ENCODE assay signal across 27 cellular contexts in the genomic region with DNA sequence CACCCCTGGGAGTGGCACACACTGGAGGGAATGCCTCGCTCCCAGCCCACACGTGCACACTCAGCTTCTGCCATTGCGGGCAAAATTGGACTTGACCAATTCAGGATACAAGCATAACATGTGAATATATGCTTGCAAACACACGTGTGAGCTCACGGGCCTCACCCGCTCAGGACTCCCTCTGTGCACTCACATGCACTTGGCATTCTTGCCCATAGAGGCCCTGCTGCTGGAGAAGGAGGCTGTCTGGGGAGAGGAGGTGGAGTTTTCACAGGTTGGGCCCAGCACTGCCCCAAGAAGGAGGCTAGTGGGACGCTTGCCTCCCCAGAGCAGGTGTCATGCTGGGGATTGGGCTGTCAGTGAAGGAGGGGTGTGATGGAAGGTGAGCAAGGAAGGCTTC. TPM values are rescaled to one million over a fixed set of nuclear protein-coding genes. Genes with fewer than 3 reads are reported as not detected.
DNase-seq lines count a peak whose midpoint lies in the region; ATAC-seq, FAIRE-seq and TF ChIP-seq lines count a peak whose summit lies in the region.
"Had no signal": no experiment of that assay in that cellular context is flagged by ENCODE, and none has a peak within 500 bp of the region (broad histone marks: within the 10 kb centered on the region; RNA-seq: fewer than 3 reads in every experiment).

No MANE protein-coding gene starts in this region.

- peak; percentile 17 for DNase-seq in Right ventricle myocardium superior
- DNase-seq in cardiac septum (ENCODE audit: low spot score): no peak
- no peak for DNase-seq in smooth muscle cell (lab: John Stamatoyannopoulos, UW; ENCODE audit: unreplicated experiment)
- no peak for DNase-seq in NCI-H2196 (lab: John Stamatoyannopoulos, UW; ENCODE audit: unreplicated experiment)
- DNase-seq in RCC 7860 (ENCODE audit: low spot score): no peak
- DNase-seq: 8988T; CD8-positive, alpha-beta memory T cell; HCEC 1CT; IMR-90; NCI-H1694; NCI-H2081 treated with DMSO at 0.1 percent for 48 hours; NCI-H2171 treated with DMSO at 0.1 percent for 48 hours; NCI-H446; NCI-H526; Peyer's patch had no signal

- H3K36me3 ChIP-seq in smooth muscle cell (ENCODE audit: low read depth): no peaks in the 10 kb centered on the region
- H3K36me3 ChIP-seq: Peyer's patch had no signal

- no peak overlapping the region for H2AFZ ChIP-seq in smooth muscle cell (ENCODE audit: low read depth)
- H2AFZ ChIP-seq: GM23338 had no signal

- TF ChIP-seq CTCF in brain (conservative IDR thresholded peaks at IDR 0.05): no peak
- no peak for TF ChIP-seq CTCF in nephron (IDR thresholded peaks at IDR 0.05; ENCODE audit: unreplicated experiment in 3 of 3)
- peak; percentile 12 for TF ChIP-seq CTCF in smooth muscle cell (IDR thresholded peaks at IDR 0.05; ENCODE audit: borderline replicate concordance, insufficient read depth, poor library complexity, severe bottlenecking)

- no peak overlapping the region for H3K4me2 ChIP-seq in smooth muscle cell
- H3K4me2 ChIP-seq: GM23338, KMS-11 had no signal

- peaks cover 13% of the 10 kb centered on the region for H3K4me1 ChIP-seq in smooth muscle cell (ENCODE audit: low read depth)

- intact Hi-C loops in Right ventricle myocardium superior (cut with DNase I) (no loop called here), cardiac septum (cut with DNase I) (no loop called here)

- H3K4me1 Mint-ChIP-seq in brain: peaks cover 63% of the 10 kb centered on the region
- H3K4me1 Mint-ChIP-seq in nephron: peaks cover 77% of the 10 kb centered on the region
- H3K4me1 Mint-ChIP-seq: CD8-positive, alpha-beta memory T cell had no signal

- no peaks in the 10 kb centered on the region for H3F3A ChIP-seq in smooth muscle cell (ENCODE audit: low read depth)

- H3K9me3 ChIP-seq in smooth muscle cell (replicated peaks; ENCODE audit: low read depth): no peaks in the 10 kb centered on the region
- H3K9me3 ChIP-seq: Peyer's patch had no signal

- H3K9me3 Mint-ChIP-seq in brain: peaks cover 0 to 7% (median 0%) of the 10 kb centered on the region in 5 experiments
- no peaks in the 10 kb centered on the region for H3K9me3 Mint-ChIP-seq in nephron
- H3K9me3 Mint-ChIP-seq: CD8-positive, alpha-beta memory T cell; GM23338 had no signal

- WGBS in smooth muscle cell (ENCODE audit: low lambda C conversion rate): 94% methylated on average over 7 of the region's 7 CpGs

- H3K27ac ChIP-seq in smooth muscle cell (ENCODE audit: low read depth): no peak overlapping the region
- H3K27ac ChIP-seq: C4-2B, KMS-11, Peyer's patch, SK-N-MC had no signal

- H3K4me3 Mint-ChIP-seq in brain (peak overlapping the region in 2 of 5 experiments; percentile 71 to 86), nephron (peak overlapping the region; percentile 65 to 89 (median 85))
- H3K4me3 Mint-ChIP-seq: CD8-positive, alpha-beta memory T cell; GM23338 had no signal

- H3K4me3 ChIP-seq in smooth muscle cell: no peak overlapping the region
- H3K4me3 ChIP-seq: GM23338, Peyer's patch, SK-N-MC had no signal

- H3K27me3 ChIP-seq in smooth muscle cell (ENCODE audit: low read depth): no peaks in the 10 kb centered on the region
- H3K27me3 ChIP-seq: Peyer's patch had no signal

- H3K27ac Mint-ChIP-seq in brain: peak overlapping the region in 3 of 5 experiments; percentile 78 to 84 (median 78)
- peak overlapping the region; percentile 84 to 97 (median 87) for H3K27ac Mint-ChIP-seq in nephron
- H3K27ac Mint-ChIP-seq: CD8-positive, alpha-beta memory T cell; GM23338 had no signal

- H3K79me2 ChIP-seq in smooth muscle cell (ENCODE audit: low read depth): no peaks in the 10 kb centered on the region

- no peaks in the 10 kb centered on the region for H4K20me1 ChIP-seq in smooth muscle cell (ENCODE audit: low read depth)

- ATAC-seq in Right ventricle myocardium superior (ENCODE audit: poor library complexity) (no peak), HG02571 (IDR thresholded peaks at IDR 0.05; ENCODE audit: unreplicated experiment) (no peak)
- ATAC-seq: GM23338 had no signal

- H3K9ac ChIP-seq in smooth muscle cell (ENCODE audit: low read depth): no peak overlapping the region
- H3K9ac ChIP-seq: KMS-11 had no signal

- no peaks in the 10 kb centered on the region for H3K36me3 Mint-ChIP-seq in brain
- no peaks in the 10 kb centered on the region for H3K36me3 Mint-ChIP-seq in nephron (ENCODE audit: low read depth)
- H3K36me3 Mint-ChIP-seq: CD8-positive, alpha-beta memory T cell had no signal

- H3K27me3 Mint-ChIP-seq in brain: peaks cover 9% of the 10 kb centered on the region
- H3K27me3 Mint-ChIP-seq in nephron (ENCODE audit: low read depth): peaks cover 4% of the 10 kb centered on the region

- no peak for FAIRE-seq in RCC 7860 (lab: Jason Lieb, UNC)
- FAIRE-seq: G401.6, GM12892, HTR-8/SVneo had no signal

RNA-seq across cellular contexts. Expression of a gene that starts 1.7 kb away (rescaled TPM):
- total RNA-seq in Right ventricle myocardium superior: not detected
- total RNA-seq in cardiac septum: not detected
- polyA plus RNA-seq in brain (ENCODE audit: insufficient read depth, low read depth, low replicate concordance): 0.80 TPM
- total RNA-seq in smooth muscle cell: not detected in 2 replicates
- not detected in 2 replicates for polyA plus RNA-seq in smooth muscle cell
- total RNA-seq: CD8-positive, alpha-beta memory T cell; Daoy; GM23338; IMR-90; OCI-LY7; Peyer's patch had no signal
- polyA plus RNA-seq: CD8-positive, alpha-beta memory T cell; GM23338; IMR-90 had no signal

RNA-seq across cellular contexts. Expression of a gene that starts 11.4 kb away (rescaled TPM):
- total RNA-seq in Right ventricle myocardium superior (8.1 TPM), cardiac septum (9.6 TPM), smooth muscle cell (8.1 and 8.9 TPM in 2 replicates)
- polyA plus RNA-seq in brain (ENCODE audit: insufficient read depth, low read depth, low replicate concordance) (24.2 TPM), smooth muscle cell (8.9 and 10.5 TPM in 2 replicates)
- total RNA-seq: CD8-positive, alpha-beta memory T cell; Daoy; IMR-90 had no signal
- polyA plus RNA-seq: CD8-positive, alpha-beta memory T cell; IMR-90 had no signal

RNA-seq across cellular contexts. Expression of a gene that starts 44.2 kb away (rescaled TPM):
- total RNA-seq in Right ventricle myocardium superior (2.9 TPM), cardiac septum (3.6 TPM), smooth muscle cell (12.7 and 13.8 TPM in 2 replicates)
- polyA plus RNA-seq in brain (ENCODE audit: insufficient read depth, low read depth, low replicate concordance) (14.5 TPM), smooth muscle cell (21.0 and 28.3 TPM in 2 replicates)
